In genomic region chr7:45435846-45436245, GRCh38 we compare ENCODE assay signal across 16 cellular contexts.
DNase-seq lines count a peak whose midpoint lies in the region; ATAC-seq and TF ChIP-seq lines count a peak whose summit lies in the region.
"Had no signal": no experiment of that assay in that cellular context is flagged by ENCODE, and none has a peak within 500 bp of the region (broad histone marks: within the 10 kb centered on the region; RNA-seq: fewer than 3 reads in every experiment).

No MANE protein-coding gene starts in this region.

- H3K4me3 ChIP-seq in RWPE2 (ENCODE audit: severe bottlenecking) (no peak overlapping the region), foreskin fibroblast (ENCODE audit: low read depth in 1 of 2, low read length in 2 of 2) (no peak overlapping the region), colonic mucosa (no peak overlapping the region)
- H3K4me3 ChIP-seq: skin epidermis, transverse colon had no signal

- no peak overlapping the region for H3K9ac ChIP-seq in colonic mucosa (ENCODE audit: low read depth in 2 of 2, low read length in 2 of 2)

- H3K27ac ChIP-seq in RWPE2 (ENCODE audit: poor library complexity, severe bottlenecking) (peak overlapping the region; percentile 33), colonic mucosa (no peak overlapping the region)
- H3K27ac ChIP-seq: skin epidermis, transverse colon had no signal

- H3K27me3 ChIP-seq in RWPE2 (ENCODE audit: insufficient read depth, poor library complexity, severe bottlenecking) = no peaks in the 10 kb centered on the region
- H3K27me3 ChIP-seq in colonic mucosa = no peaks in the 10 kb centered on the region
- H3K27me3 ChIP-seq: transverse colon had no signal

- no peak for TF ChIP-seq CTCF in RWPE2 (IDR thresholded peaks at IDR 0.05; ENCODE audit: poor library complexity, severe bottlenecking)
- TF ChIP-seq CTCF in foreskin fibroblast (IDR thresholded peaks at IDR 0.05; ENCODE audit: low read depth, low read length) = no peak
- no peak for TF ChIP-seq CTCF in omental fat pad (IDR thresholded peaks at IDR 0.05)
- TF ChIP-seq CTCF in colonic mucosa (IDR thresholded peaks at IDR 0.05) = no peak

- DNase-seq in ACHN (peak; percentile 88), HS-5 (ENCODE audit: low read depth) (peak; percentile 96), RWPE2 (ENCODE audit: low spot score) (no peak), foreskin fibroblast (peak; percentile 75 to 86), omental fat pad (ENCODE audit: low spot score) (no peak), colonic mucosa (no peak), DMS79 (lab: John Stamatoyannopoulos, UW) (no peak)
- DNase-seq: activated T-cell treated with anti-CD3 and anti-CD28 coated beads, Interleukin-2, amount 50 U/mL, for 48 hours; aorta; NCI-H526; transverse colon had no signal

- intact Hi-C loops in colonic mucosa (cut with DNase I) = no loop called here

- H3K9me3 ChIP-seq in RWPE2 (ENCODE audit: severe bottlenecking) (no peaks in the 10 kb centered on the region), colonic mucosa (no peaks in the 10 kb centered on the region)
- H3K9me3 ChIP-seq: transverse colon had no signal

- H3K4me1 ChIP-seq in RWPE2 (ENCODE audit: insufficient read depth, poor library complexity, severe bottlenecking) (peaks cover 9% of the 10 kb centered on the region), colonic mucosa (no peaks in the 10 kb centered on the region)
- H3K4me1 ChIP-seq: transverse colon had no signal

- peak; percentile 97 for ATAC-seq in RWPE2 (ENCODE audit: low read depth)
- ATAC-seq in omental fat pad (ENCODE audit: low FRiP score) = no peak
- no peak for ATAC-seq in HG03159 (IDR thresholded peaks at IDR 0.05; ENCODE audit: unreplicated experiment)
- ATAC-seq: activated CD4-positive, CD25-positive, alpha-beta regulatory T cell treated with anti-CD3 and anti-CD28 coated beads, Interleukin-2, amount 50 U/mL, for 24 hours; natural killer cell treated with Interleukin-12 subunit alpha and Interleukin-12 subunit beta and Interleukin-15 and Interleukin-18, amount 100 ng/mL, for 72 hours; SK-N-SH treated with all-trans-retinoic acid at 6 μM for 48 hours had no signal

- in situ Hi-C loops in ACHN (cut with HindIII; ENCODE audit: low pct_ligation_motif_present, low pct_unique_long_range_greater_than_20kb, low sequenced_read_pairs) = no loop called here

- no peaks in the 10 kb centered on the region for H3K36me3 ChIP-seq in RWPE2 (ENCODE audit: low read depth)
- H3K36me3 ChIP-seq in colonic mucosa = no peaks in the 10 kb centered on the region
- H3K36me3 ChIP-seq: transverse colon had no signal

Comparison
In these comparisons a context has a peak if more than half of its experiments do, and no peak if none do; other contexts are left out.
1. DNase-seq: peak in ACHN (single experiment), HS-5 (single experiment) and foreskin fibroblast (2 of 2); none in RWPE2 (single experiment), omental fat pad (single experiment), colonic mucosa (single experiment) and DMS79 (single experiment).